Comparison of ENCODE assay signal across 8 cellular contexts in genomic region chr9:71911061-71911907, GRCh38. TPM values are rescaled to one million over a fixed set of nuclear protein-coding genes. Genes with fewer than 3 reads are reported as not detected.
DNase-seq lines count a peak whose midpoint lies in the region; ATAC-seq, FAIRE-seq and TF ChIP-seq lines count a peak whose summit lies in the region.

TSS of gene ABHD17B (minus strand) at chr9:71911193. CDS start at chr9:71875080, 36,113 bp downstream.
TSS of gene C9orf85 (plus strand) at chr9:71911639. CDS start at chr9:71911735, 96 bp downstream.

- peaks cover 51% of the 10 kb centered on the region for H3K4me1 Mint-ChIP-seq in chondrocyte (ENCODE audit: low read depth)

- H3K9ac ChIP-seq in keratinocyte (ENCODE audit: control insufficient read depth, extremely low read depth, insufficient read depth, low read length): peak within 1 kb of the TSS; percentile 92

- peaks cover 94% of the 10 kb centered on the region for H3K79me2 ChIP-seq in keratinocyte (ENCODE audit: control insufficient read depth, insufficient read depth, low read length)

- H3K9me3 Mint-ChIP-seq in chondrocyte (ENCODE audit: low read depth): no peaks in the 10 kb centered on the region

- no peaks in the 10 kb centered on the region for H3K9me3 ChIP-seq in keratinocyte (ENCODE audit: control insufficient read depth, low read depth, low read length)

- no peaks in the 10 kb centered on the region for H3K27me3 Mint-ChIP-seq in chondrocyte (ENCODE audit: low read depth)

- peak; percentile 76 for FAIRE-seq in keratinocyte (lab: Jason Lieb, UNC)

- no peaks in the 10 kb centered on the region for H3K36me3 ChIP-seq in keratinocyte (ENCODE audit: control insufficient read depth in 2 of 2, extremely low read depth in 1 of 2, insufficient read depth in 2 of 2, low read length in 2 of 2)

- H3K4me3 Mint-ChIP-seq in chondrocyte (ENCODE audit: unreplicated experiment): peak within 1 kb of the TSS; percentile 99

- H3K27me3 ChIP-seq in keratinocyte (ENCODE audit: control insufficient read depth, extremely low read depth, insufficient read depth, low read length): no peaks in the 10 kb centered on the region

- H3K4me2 ChIP-seq in keratinocyte (ENCODE audit: control insufficient read depth, extremely low read depth, insufficient read depth, low read depth, low read length): peak within 1 kb of the TSS; percentile 96

- H3K27ac Mint-ChIP-seq in chondrocyte (ENCODE audit: unreplicated experiment): peak within 1 kb of the TSS; percentile 100

- peak within 1 kb of the TSS; percentile 92 to 97 (median 95) for H3K4me3 ChIP-seq in keratinocyte (ENCODE audit: control insufficient read depth in 2 of 3, extremely low read depth in 1 of 3, insufficient read depth in 2 of 3, low read depth in 1 of 3, low read length in 3 of 3)

- dilution Hi-C loops in keratinocyte (cut with MboI; ENCODE audit: extremely low pct_ligation_motif_present, low sequenced_read_pairs): no loop called here

- peak within 1 kb of the TSS; percentile 97 for H2AFZ ChIP-seq in keratinocyte (ENCODE audit: control insufficient read depth, low read length)

- peak within 1 kb of the TSS; percentile 84 for H3K27ac ChIP-seq in keratinocyte (ENCODE audit: control insufficient read depth, insufficient read depth, low read length)

- no peaks in the 10 kb centered on the region for H3K9me1 ChIP-seq in keratinocyte (ENCODE audit: control insufficient read depth, extremely low read depth, insufficient read depth, low read length)

- peak; percentile 98 for DNase-seq in AG20443 (ENCODE audit: low spot score)
- peak; percentile 99 for DNase-seq in NCI-H510A (lab: John Stamatoyannopoulos, UW)
- peak; percentile 91 to 96 for DNase-seq in activated CD4-positive, alpha-beta T cell treated with anti-CD3 and anti-CD28 coated beads for 24 hours (ENCODE audit: low read depth in 2 of 2)
- peak; percentile 99 for DNase-seq in chondrocyte (ENCODE audit: low spot score)
- DNase-seq in keratinocyte (ENCODE audit: low read depth, low spot score): peak; percentile 98
- peak; percentile 87 to 92 for DNase-seq in stimulated activated CD4-positive, alpha-beta T cell treated with anti-CD3 and anti-CD28 coated beads, Interleukin-15, amount 100 ng/mL, for 1 hour (ENCODE audit: low read depth in 1 of 2, low spot score in 1 of 2)

- H3K4me1 ChIP-seq in keratinocyte (ENCODE audit: control insufficient read depth, extremely low read depth, insufficient read depth, low read length): peaks cover 22% of the 10 kb centered on the region

- no peaks in the 10 kb centered on the region for H4K20me1 ChIP-seq in keratinocyte (ENCODE audit: control insufficient read depth, extremely low read depth, insufficient read depth, low read length)

- H3K36me3 Mint-ChIP-seq in chondrocyte (ENCODE audit: low read depth): peaks cover 2% of the 10 kb centered on the region

- no peak for TF ChIP-seq CTCF in chondrocyte (IDR thresholded peaks at IDR 0.05)
- TF ChIP-seq CTCF in keratinocyte (optimal IDR thresholded peaks at IDR 0.05 in 1 of 3, IDR thresholded peaks at IDR 0.05 in 1 of 3, conservative IDR thresholded peaks at IDR 0.05 in 1 of 3; ENCODE audit: extremely low read depth in 1 of 3, insufficient read depth in 2 of 3, low read length in 3 of 3): peak in 1 of 3 experiments; percentile 3

- peak; percentile 99 for TF ChIP-seq POLR2A in GM19099 (IDR thresholded peaks at IDR 0.05; ENCODE audit: extremely low read depth, insufficient read length, low read depth)

- ATAC-seq in HG03432 (IDR thresholded peaks at IDR 0.05; ENCODE audit: unreplicated experiment): peak; percentile 93

RNA-seq across cellular contexts. Expression of gene ABHD17B, which starts in this region (rescaled TPM):
- total RNA-seq in chondrocyte: 12.2 to 14.2 TPM (median 12.5 TPM) in 3 replicates
- 11.5 to 16.3 TPM (median 13.7 TPM) in 3 replicates for polyA plus RNA-seq in keratinocyte
- 15.1 TPM for polyA plus RNA-seq in keratinocyte (2011; ENCODE audit: low read depth)
- polyA plus RNA-seq in keratinocyte (2011; cell fraction: cytosol; rRNA removed): 7.2 and 14.2 TPM in 2 replicates
- polyA plus RNA-seq in keratinocyte (2011; cell fraction: nucleus; rRNA removed): 16.5 and 17.4 TPM in 2 replicates
- polyA plus RNA-seq in keratinocyte (2012; ENCODE audit: low replicate concordance): 8.0 and 11.6 TPM in 2 replicates
- 4.1 to 27.1 TPM (median 19.7 TPM) in 3 replicates for polyA minus RNA-seq in keratinocyte
- polyA minus RNA-seq in keratinocyte (2011; cell fraction: cytosol; rRNA and poly(A)+ RNA removed): 15.0 TPM
- 15.0 and 21.0 TPM in 2 replicates for polyA minus RNA-seq in keratinocyte (2011; cell fraction: nucleus; rRNA and poly(A)+ RNA removed)

RNA-seq across cellular contexts. Expression of gene C9orf85, which starts in this region (rescaled TPM):
- total RNA-seq in chondrocyte: 8.5 to 10.0 TPM (median 8.5 TPM) in 3 replicates
- polyA plus RNA-seq in keratinocyte: 12.3 to 18.2 TPM (median 17.5 TPM) in 3 replicates
- polyA plus RNA-seq in keratinocyte (2011; ENCODE audit: low read depth): 65.8 TPM
- 15.9 and 20.5 TPM in 2 replicates for polyA plus RNA-seq in keratinocyte (2011; cell fraction: cytosol; rRNA removed)
- polyA plus RNA-seq in keratinocyte (2011; cell fraction: nucleus; rRNA removed): 12.1 and 16.8 TPM in 2 replicates
- 11.8 and 13.8 TPM in 2 replicates for polyA plus RNA-seq in keratinocyte (2012; ENCODE audit: low replicate concordance)
- 1.1 to 6.6 TPM (median 6.6 TPM) in 3 replicates for polyA minus RNA-seq in keratinocyte
- polyA minus RNA-seq in keratinocyte (2011; cell fraction: cytosol; rRNA and poly(A)+ RNA removed): 7.1 TPM
- polyA minus RNA-seq in keratinocyte (2011; cell fraction: nucleus; rRNA and poly(A)+ RNA removed): 6.6 and 13.1 TPM in 2 replicates

Comparison
In these comparisons a context has a peak if more than half of its experiments do, and no peak if none do; other contexts are left out.
1. Peak in every context shown above with its lines: DNase-seq, ATAC-seq, H3K4me3 ChIP-seq and H3K27ac ChIP-seq.